ENCODE assay signal across 34 cellular contexts in the genomic region with DNA sequence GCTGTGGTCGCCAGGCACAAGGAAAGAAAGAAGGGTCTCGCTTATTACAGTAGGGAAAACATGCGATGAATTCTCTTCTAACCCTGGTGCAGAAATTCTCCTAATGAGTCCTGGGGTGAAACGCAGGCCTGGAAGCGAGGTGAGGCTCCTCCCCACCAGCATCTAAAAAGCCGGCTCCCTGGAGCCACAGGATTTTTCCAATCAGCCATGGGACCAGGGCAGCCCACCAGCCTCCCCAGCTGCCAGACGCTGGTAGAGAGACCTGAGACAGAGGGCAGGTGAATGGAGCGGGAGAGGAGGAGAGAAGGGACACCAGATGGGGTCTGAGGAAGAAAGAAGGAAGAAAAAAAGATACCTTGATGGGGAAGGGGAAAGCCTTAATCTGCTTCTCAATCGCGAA.
"Had no signal": no experiment of that assay in that cellular context is flagged by ENCODE, and none has a peak within 500 bp of the region (broad histone marks: within the 10 kb centered on the region; RNA-seq: fewer than 3 reads in every experiment).

No MANE protein-coding gene starts in this region.

- H3K9me3 Mint-ChIP-seq: activated CD4-positive, alpha-beta memory T cell treated with anti-CD3 and anti-CD28 coated beads for 36 hours; activated CD4-positive, alpha-beta T cell treated with anti-CD3 and anti-CD28 coated beads, Interleukin-2, amount 10 ng/mL, durations not matched to agents 24 days and 14 days; activated naive CD4-positive, alpha-beta T cell treated with anti-CD3 and anti-CD28 coated beads for 36 hours; activated naive CD4-positive, alpha-beta T cell treated with anti-CD3 and anti-CD28 coated beads, Interleukin-2, amount 50 U/mL, for 24 hours; activated naive CD8-positive, alpha-beta T cell treated with anti-CD3 and anti-CD28 coated beads for 36 hours; activated naive CD8-positive, alpha-beta T cell treated with anti-CD3 and anti-CD28 coated beads, Interleukin-2, amount 50 U/mL, for 24 hours; activated T-helper 1 cell treated with anti-CD3 and anti-CD28 coated beads, Interleukin-12 subunit alpha, Interleukin-12 subunit beta, Interleukin-2, Interleukin-4 antibody, amounts not matched to agents 30 ng/mL and 10 ng/mL and 1 ng/mL, durations not matched to agents 14 hours and 24 hours and 36 hours; activated T-helper 2 cell treated with anti-CD3 and anti-CD28 coated beads, Interferon-gamma antibody, Interleukin-2, Interleukin-4, amounts not matched to agents 10 μg/mL and 5 μg/mL and 100 μg/mL, durations not matched to agents 14 hours and 24 hours and 36 hours; effector memory CD8-positive, alpha-beta T cell; T-helper 2 cell treated with Interferon-gamma antibody and Interleukin-4, amounts not matched to agents 5 μg/mL and 100 μg/mL, for 36 hours had no signal

- H3K27me3 Mint-ChIP-seq: activated CD4-positive, alpha-beta memory T cell treated with anti-CD3 and anti-CD28 coated beads for 36 hours; activated CD4-positive, alpha-beta T cell treated with anti-CD3 and anti-CD28 coated beads for 36 hours; activated naive CD4-positive, alpha-beta T cell treated with anti-CD3 and anti-CD28 coated beads, Interleukin-2, amount 50 U/mL, for 24 hours; activated naive CD8-positive, alpha-beta T cell treated with anti-CD3 and anti-CD28 coated beads for 36 hours; effector memory CD8-positive, alpha-beta T cell had no signal

- H3K36me3 Mint-ChIP-seq: activated CD4-positive, alpha-beta memory T cell treated with anti-CD3 and anti-CD28 coated beads for 36 hours; activated CD8-positive, alpha-beta memory T cell treated with anti-CD3 and anti-CD28 coated beads, Interleukin-2, amount 10 ng/mL, durations not matched to agents 7 days and 5 days; activated naive CD4-positive, alpha-beta T cell treated with anti-CD3 and anti-CD28 coated beads, Interleukin-2, amount 50 U/mL, for 24 hours; activated naive CD8-positive, alpha-beta T cell treated with anti-CD3 and anti-CD28 coated beads for 36 hours had no signal

- H3K27me3 ChIP-seq: adrenal gland, body of pancreas, esophagus muscularis mucosa, gastrocnemius medialis had no signal

- H3K4me1 ChIP-seq: adrenal gland, body of pancreas, foreskin keratinocyte, gastrocnemius medialis had no signal

- H3K27ac ChIP-seq: adrenal gland, body of pancreas, esophagus muscularis mucosa, foreskin keratinocyte, gastrocnemius medialis, WERI-Rb-1 had no signal

- H3K27ac Mint-ChIP-seq: activated CD4-positive, alpha-beta memory T cell treated with anti-CD3 and anti-CD28 coated beads for 36 hours; activated CD4-positive, alpha-beta T cell treated with anti-CD3 and anti-CD28 coated beads for 36 hours; activated CD4-positive, alpha-beta T cell treated with anti-CD3 and anti-CD28 coated beads, Interleukin-2, amount 10 ng/mL, durations not matched to agents 24 days and 14 days; activated CD8-positive, alpha-beta memory T cell treated with anti-CD3 and anti-CD28 coated beads, Interleukin-2, amount 10 ng/mL, durations not matched to agents 7 days and 5 days; activated CD8-positive, alpha-beta T cell treated with anti-CD3 and anti-CD28 coated beads, Interleukin-2, amount 10 ng/mL, durations not matched to agents 7 days and 5 days; activated naive CD4-positive, alpha-beta T cell treated with anti-CD3 and anti-CD28 coated beads for 36 hours; activated naive CD4-positive, alpha-beta T cell treated with anti-CD3 and anti-CD28 coated beads, Interleukin-2, amount 50 U/mL, for 24 hours; activated naive CD8-positive, alpha-beta T cell treated with anti-CD3 and anti-CD28 coated beads for 36 hours; activated naive CD8-positive, alpha-beta T cell treated with anti-CD3 and anti-CD28 coated beads, Interleukin-2, amount 50 U/mL, for 24 hours; activated T-helper 1 cell treated with anti-CD3 and anti-CD28 coated beads, Interleukin-12 subunit alpha, Interleukin-12 subunit beta, Interleukin-2, Interleukin-4 antibody, amounts not matched to agents 30 ng/mL and 10 ng/mL and 1 ng/mL, durations not matched to agents 14 hours and 24 hours and 36 hours; activated T-helper 2 cell treated with anti-CD3 and anti-CD28 coated beads, Interferon-gamma antibody, Interleukin-2, Interleukin-4, amounts not matched to agents 10 μg/mL and 5 μg/mL and 100 μg/mL, durations not matched to agents 14 hours and 24 hours and 36 hours; T-helper 17 cell; T-helper 2 cell treated with Interferon-gamma antibody and Interleukin-4, amounts not matched to agents 5 μg/mL and 100 μg/mL, for 36 hours had no signal

- H3K4me3 Mint-ChIP-seq: activated CD4-positive, alpha-beta memory T cell treated with anti-CD3 and anti-CD28 coated beads for 36 hours; activated CD4-positive, alpha-beta T cell treated with anti-CD3 and anti-CD28 coated beads for 36 hours; activated CD4-positive, alpha-beta T cell treated with anti-CD3 and anti-CD28 coated beads, Interleukin-2, amount 10 ng/mL, durations not matched to agents 24 days and 14 days; activated CD8-positive, alpha-beta memory T cell treated with anti-CD3 and anti-CD28 coated beads, Interleukin-2, amount 10 ng/mL, durations not matched to agents 7 days and 5 days; activated CD8-positive, alpha-beta T cell treated with anti-CD3 and anti-CD28 coated beads, Interleukin-2, amount 10 ng/mL, durations not matched to agents 7 days and 5 days; activated naive CD4-positive, alpha-beta T cell treated with anti-CD3 and anti-CD28 coated beads for 36 hours; activated naive CD4-positive, alpha-beta T cell treated with anti-CD3 and anti-CD28 coated beads, Interleukin-2, amount 50 U/mL, for 24 hours; activated naive CD8-positive, alpha-beta T cell treated with anti-CD3 and anti-CD28 coated beads for 36 hours; activated naive CD8-positive, alpha-beta T cell treated with anti-CD3 and anti-CD28 coated beads, Interleukin-2, amount 50 U/mL, for 24 hours; activated T-helper 1 cell treated with anti-CD3 and anti-CD28 coated beads, Interleukin-12 subunit alpha, Interleukin-12 subunit beta, Interleukin-2, Interleukin-4 antibody, amounts not matched to agents 30 ng/mL and 10 ng/mL and 1 ng/mL, durations not matched to agents 14 hours and 24 hours and 36 hours; effector memory CD8-positive, alpha-beta T cell; T-helper 17 cell; T-helper 2 cell treated with Interferon-gamma antibody and Interleukin-4, amounts not matched to agents 5 μg/mL and 100 μg/mL, for 36 hours had no signal

- ATAC-seq: activated CD4-positive, alpha-beta T cell treated with anti-CD3 and anti-CD28 coated beads for 36 hours; activated CD8-positive, alpha-beta memory T cell treated with anti-CD3 and anti-CD28 coated beads, Interleukin-2, amount 10 ng/mL, durations not matched to agents 7 days and 5 days; activated CD8-positive, alpha-beta T cell treated with anti-CD3 and anti-CD28 coated beads, Interleukin-2, amount 10 ng/mL, durations not matched to agents 7 days and 5 days; activated naive CD8-positive, alpha-beta T cell treated with anti-CD3 and anti-CD28 coated beads, Interleukin-2, amount 50 U/mL, for 24 hours; body of pancreas; effector memory CD8-positive, alpha-beta T cell; foreskin keratinocyte; gastrocnemius medialis; T-helper 17 cell had no signal

- H3K36me3 ChIP-seq: adrenal gland, esophagus muscularis mucosa, gastrocnemius medialis, WERI-Rb-1 had no signal

- DNase-seq: activated CD4-positive, alpha-beta memory T cell treated with anti-CD3 and anti-CD28 coated beads for 36 hours; activated CD4-positive, alpha-beta T cell treated with anti-CD3 and anti-CD28 coated beads for 36 hours; activated CD4-positive, alpha-beta T cell treated with anti-CD3 and anti-CD28 coated beads, Interleukin-2, amount 10 ng/mL, durations not matched to agents 24 days and 14 days; activated CD4-positive, CD25-positive, alpha-beta regulatory T cell; activated CD4-positive, CD25-positive, alpha-beta regulatory T cell treated with anti-CD3 and anti-CD28 coated beads, Interleukin-2, amount 50 U/mL, for 72 hours; activated CD8-positive, alpha-beta memory T cell treated with anti-CD3 and anti-CD28 coated beads, Interleukin-2, amount 10 ng/mL, durations not matched to agents 7 days and 5 days; activated CD8-positive, alpha-beta memory T cell treated with anti-CD3 and anti-CD28 coated beads, Interleukin-2, amount 50 U/mL, for 4 hours; activated CD8-positive, alpha-beta T cell treated with anti-CD3 and anti-CD28 coated beads, Interleukin-2, amount 10 ng/mL, durations not matched to agents 7 days and 5 days; activated effector memory CD4-positive, alpha-beta T cell treated with anti-CD3 and anti-CD28 coated beads, Interleukin-2, amount 50 U/mL, for 16 hours; activated naive CD4-positive, alpha-beta T cell treated with anti-CD3 and anti-CD28 coated beads for 36 hours; activated naive CD8-positive, alpha-beta T cell treated with anti-CD3 and anti-CD28 coated beads for 36 hours; activated naive CD8-positive, alpha-beta T cell treated with anti-CD3 and anti-CD28 coated beads, Interleukin-2, amount 50 U/mL, for 24 hours; activated T-cell treated with anti-CD3 and anti-CD28 coated beads, Interleukin-2, amount 50 U/mL, for 1 hour; activated T-cell treated with anti-CD3 and anti-CD28 coated beads, Interleukin-2, amount 50 U/mL, for 48 hours; adrenal gland; amygdala; body of pancreas; caudate nucleus; cortex of kidney; dermis blood vessel endothelial cell; effector CD4-positive, alpha-beta T cell; effector memory CD8-positive, alpha-beta T cell; erythroblast; foreskin keratinocyte; gastrocnemius medialis; glutamatergic neuron; T-helper 17 cell; T1000; WERI-Rb-1 had no signal

- H3K9me3 ChIP-seq: adrenal gland, body of pancreas, esophagus muscularis mucosa, gastrocnemius medialis had no signal

- H3K4me3 ChIP-seq: adrenal gland, body of pancreas, esophagus muscularis mucosa, gastrocnemius medialis had no signal
